10 cellular contexts compared by ENCODE assay signal in the genomic region with DNA sequence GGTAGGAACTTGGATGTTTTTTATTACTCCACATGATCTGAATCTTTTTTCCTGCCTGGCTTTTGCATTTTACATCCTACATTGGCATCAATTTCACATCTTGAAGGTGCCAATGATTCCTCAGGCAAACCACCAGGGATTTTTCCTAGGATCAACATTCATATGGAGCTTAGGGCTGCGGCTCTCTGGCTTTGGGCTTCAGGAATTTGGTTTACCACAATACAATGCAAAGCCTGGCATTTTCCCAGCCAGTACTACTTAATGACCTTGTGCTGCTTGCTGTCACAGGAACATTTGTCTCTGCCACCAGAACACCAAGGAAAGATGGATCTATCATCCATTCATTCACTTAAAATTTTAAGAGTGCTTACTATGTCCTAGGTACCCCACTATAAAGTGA.
DNase-seq lines count a peak whose midpoint lies in the region; ATAC-seq, FAIRE-seq and TF ChIP-seq lines count a peak whose summit lies in the region.
"Had no signal": no experiment of that assay in that cellular context is flagged by ENCODE, and none has a peak within 500 bp of the region (broad histone marks: within the 10 kb centered on the region; RNA-seq: fewer than 3 reads in every experiment).

No MANE protein-coding gene starts in this region.

- in situ Hi-C loops in HepG2 (cut with HindIII; ENCODE audit: extremely low pct_ligation_motif_present, low pct_unique_long_range_greater_than_20kb): no loop called here

- DNase-seq in HepG2 (ENCODE audit: low spot score): peak; percentile 53
- DNase-seq in right lobe of liver: no peak
- peak; percentile 92 for DNase-seq in glomerular visceral epithelial cell (ENCODE audit: extremely low spot score)
- no peak for DNase-seq in NCI-H69 (lab: John Stamatoyannopoulos, UW)
- DNase-seq in dermis blood vessel endothelial cell: no peak
- DNase-seq in midbrain (lab: John Stamatoyannopoulos, UW): no peak
- DNase-seq: retina had no signal

- TF ChIP-seq RAD21 in HepG2 (CRISPR knock-in tag; IDR thresholded peaks at IDR 0.05): no peak

- POLR2A ChIA-PET in HepG2 (lab: Yijun Ruan, JAX): no interaction called here

- H3K79me2 ChIP-seq in HepG2 (ENCODE audit: insufficient read depth, low read length): no peaks in the 10 kb centered on the region

- no peaks in the 10 kb centered on the region for H3K27me3 ChIP-seq in HepG2 (ENCODE audit: control insufficient read depth in 1 of 2, insufficient read depth in 2 of 2, low read length in 2 of 2)
- no peaks in the 10 kb centered on the region for H3K27me3 ChIP-seq in right lobe of liver

- TF ChIP-seq POLR2A in HepG2 (IDR thresholded peaks at IDR 0.05; ENCODE audit: insufficient read depth in 1 of 2, low read depth in 2 of 2, low read length in 2 of 2) (no peak), right lobe of liver (IDR thresholded peaks at IDR 0.05) (no peak)

- no peaks in the 10 kb centered on the region for H4K20me1 ChIP-seq in HepG2 (ENCODE audit: insufficient read depth, low read length)

- no peak overlapping the region for H3K9ac ChIP-seq in HepG2 (ENCODE audit: insufficient read depth, low read depth, low read length)

- peaks cover 23% of the 10 kb centered on the region for H3K4me1 ChIP-seq in HepG2 (ENCODE audit: insufficient read depth, low read length)
- no peaks in the 10 kb centered on the region for H3K4me1 ChIP-seq in right lobe of liver

- intact Hi-C loops in HepG2 (cut with micrococcal nuclease; ENCODE audit: unreplicated experiment): no loop called here
- intact Hi-C loops in right lobe of liver (cut with DNase I): no loop called here

- BruUV-seq in HepG2 (replicated peaks; lab: Mats Ljungman, UMichigan): no TSS peak

- H3K36me3 ChIP-seq in HepG2 (replicated peaks in 1 of 2; ENCODE audit: control insufficient read depth in 1 of 2, insufficient read depth in 2 of 2, low read length in 2 of 2): no peaks in the 10 kb centered on the region
- no peaks in the 10 kb centered on the region for H3K36me3 ChIP-seq in right lobe of liver

- TF ChIP-seq EP300 in HepG2 (IDR thresholded peaks at IDR 0.05; ENCODE audit: low read depth in 2 of 2, low read length in 2 of 2) (no peak), HepG2 (CRISPR knock-in tag; IDR thresholded peaks at IDR 0.05; ENCODE audit: borderline replicate concordance) (no peak)

- no peak overlapping the region for H3K4me2 ChIP-seq in HepG2 (ENCODE audit: low read depth, low read length)

- WGBS in HepG2 (ENCODE audit: low lambda C conversion rate): 93% methylated on average over 1 of the region's 1 CpG
- 67% methylated on average over 1 of the region's 1 CpG for WGBS in right lobe of liver (ENCODE audit: insufficient coverage, low coverage, low lambda C conversion rate, missing lambda C conversion rate)

- H3K9me3 ChIP-seq in HepG2 (ENCODE audit: low read length) (no peaks in the 10 kb centered on the region), right lobe of liver (no peaks in the 10 kb centered on the region)

- FAIRE-seq in HepG2 (lab: Jason Lieb, UNC): no peak

- ATAC-seq in HepG2: no peak
- ATAC-seq in right lobe of liver: no peak
- peak; percentile 88 for ATAC-seq in SK-N-SH treated with all-trans-retinoic acid at 6 μM for 48 hours
- ATAC-seq in HG03280 (IDR thresholded peaks at IDR 0.05; ENCODE audit: unreplicated experiment): no peak

- H3K4me3 ChIP-seq in HepG2 (replicated peaks in 1 of 3; ENCODE audit: insufficient read depth in 1 of 3, low read depth in 2 of 3, low read length in 3 of 3): no peak overlapping the region
- no peak overlapping the region for H3K4me3 ChIP-seq in right lobe of liver
- H3K4me3 ChIP-seq: lung had no signal

- TF ChIP-seq CTCF in HepG2 (CRISPR knock-in tag; IDR thresholded peaks at IDR 0.05) (no peak), right lobe of liver (IDR thresholded peaks at IDR 0.05) (no peak)

- CTCF ChIA-PET in HepG2 (lab: Yijun Ruan, JAX; ENCODE audit: low intra/inter-chr PET ratio, low total read pairs): no interaction called here

- H2AFZ ChIP-seq in HepG2 (ENCODE audit: low read length): no peak overlapping the region

- H3K27ac ChIP-seq in HepG2 (ENCODE audit: extremely low read length, insufficient read depth, low read length): no peak overlapping the region
- H3K27ac ChIP-seq in right lobe of liver: no peak overlapping the region

TF ChIP-seq in HepG2, 621 proteins besides CTCF, POLR2A, EP300 and RAD21 (continues in another document):
- no peak for TF ChIP-seq TEAD3 (CRISPR knock-in tag; optimal IDR thresholded peaks at IDR 0.05; ENCODE audit: borderline replicate concordance)
- TF ChIP-seq SNAPC2 (CRISPR knock-in tag; IDR thresholded peaks at IDR 0.05): no peak
- no peak for TF ChIP-seq ZNF530 (CRISPR knock-in tag; IDR thresholded peaks at IDR 0.05; ENCODE audit: low read depth)
- no peak for TF ChIP-seq ZFYVE20 (CRISPR knock-in tag; IDR thresholded peaks at IDR 0.05; ENCODE audit: borderline replicate concordance, low read depth)
- no peak for TF ChIP-seq ZNF510 (CRISPR knock-in tag; IDR thresholded peaks at IDR 0.05; ENCODE audit: low read depth)
- TF ChIP-seq BRD4 (CRISPR knock-in tag; IDR thresholded peaks at IDR 0.05): no peak
- TF ChIP-seq, protein P1, sequence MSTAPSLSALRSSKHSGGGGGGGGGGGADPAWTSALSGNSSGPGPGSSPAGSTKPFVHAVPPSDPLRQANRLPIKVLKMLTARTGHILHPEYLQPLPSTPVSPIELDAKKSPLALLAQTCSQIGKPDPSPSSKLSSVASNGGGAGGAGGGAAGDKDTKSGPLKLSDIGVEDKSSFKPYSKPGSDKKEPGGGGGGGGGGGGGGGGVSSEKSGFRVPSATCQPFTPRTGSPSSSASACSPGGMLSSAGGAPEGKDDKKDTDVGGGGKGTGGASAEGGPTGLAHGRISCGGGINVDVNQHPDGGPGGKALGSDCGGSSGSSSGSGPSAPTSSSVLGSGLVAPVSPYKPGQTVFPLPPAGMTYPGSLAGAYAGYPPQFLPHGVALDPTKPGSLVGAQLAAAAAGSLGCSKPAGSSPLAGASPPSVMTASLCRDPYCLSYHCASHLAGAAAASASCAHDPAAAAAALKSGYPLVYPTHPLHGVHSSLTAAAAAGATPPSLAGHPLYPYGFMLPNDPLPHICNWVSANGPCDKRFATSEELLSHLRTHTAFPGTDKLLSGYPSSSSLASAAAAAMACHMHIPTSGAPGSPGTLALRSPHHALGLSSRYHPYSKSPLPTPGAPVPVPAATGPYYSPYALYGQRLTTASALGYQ (CRISPR knock-in tag; IDR thresholded peaks at IDR 0.05): no peak
- no peak for TF ChIP-seq MAFF (IDR thresholded peaks at IDR 0.05; ENCODE audit: low read depth, low read length)
- no peak for TF ChIP-seq SRSF1 (optimal IDR thresholded peaks at IDR 0.05; ENCODE audit: low read depth, low read length)

TF ChIP-seq in SK-N-SH treated with all-trans-retinoic acid at 6 μM for 48 hours, 23 proteins besides CTCF, POLR2A, EP300 and RAD21 (continues in another document):
- TF ChIP-seq TCF4 (CRISPR knock-in tag; IDR thresholded peaks at IDR 0.05; ENCODE audit: borderline replicate concordance): no peak
- no peak for TF ChIP-seq ZFP30 (CRISPR knock-in tag; IDR thresholded peaks at IDR 0.05)
- no peak for TF ChIP-seq ZC3H10 (CRISPR knock-in tag; IDR thresholded peaks at IDR 0.05)
- TF ChIP-seq PPARA (CRISPR knock-in tag; IDR thresholded peaks at IDR 0.05; ENCODE audit: borderline replicate concordance): no peak
- no peak for TF ChIP-seq ARNTL (CRISPR knock-in tag; IDR thresholded peaks at IDR 0.05; ENCODE audit: borderline replicate concordance, low read depth)
- no peak for TF ChIP-seq OSR1 (CRISPR knock-in tag; IDR thresholded peaks at IDR 0.05)
- TF ChIP-seq, protein P2, sequence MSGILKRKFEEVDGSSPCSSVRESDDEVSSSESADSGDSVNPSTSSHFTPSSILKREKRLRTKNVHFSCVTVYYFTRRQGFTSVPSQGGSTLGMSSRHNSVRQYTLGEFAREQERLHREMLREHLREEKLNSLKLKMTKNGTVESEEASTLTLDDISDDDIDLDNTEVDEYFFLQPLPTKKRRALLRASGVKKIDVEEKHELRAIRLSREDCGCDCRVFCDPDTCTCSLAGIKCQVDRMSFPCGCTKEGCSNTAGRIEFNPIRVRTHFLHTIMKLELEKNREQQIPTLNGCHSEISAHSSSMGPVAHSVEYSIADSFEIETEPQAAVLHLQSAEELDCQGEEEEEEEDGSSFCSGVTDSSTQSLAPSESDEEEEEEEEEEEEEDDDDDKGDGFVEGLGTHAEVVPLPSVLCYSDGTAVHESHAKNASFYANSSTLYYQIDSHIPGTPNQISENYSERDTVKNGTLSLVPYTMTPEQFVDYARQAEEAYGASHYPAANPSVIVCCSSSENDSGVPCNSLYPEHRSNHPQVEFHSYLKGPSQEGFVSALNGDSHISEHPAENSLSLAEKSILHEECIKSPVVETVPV (CRISPR knock-in tag; IDR thresholded peaks at IDR 0.05): no peak
- TF ChIP-seq, protein P3, sequence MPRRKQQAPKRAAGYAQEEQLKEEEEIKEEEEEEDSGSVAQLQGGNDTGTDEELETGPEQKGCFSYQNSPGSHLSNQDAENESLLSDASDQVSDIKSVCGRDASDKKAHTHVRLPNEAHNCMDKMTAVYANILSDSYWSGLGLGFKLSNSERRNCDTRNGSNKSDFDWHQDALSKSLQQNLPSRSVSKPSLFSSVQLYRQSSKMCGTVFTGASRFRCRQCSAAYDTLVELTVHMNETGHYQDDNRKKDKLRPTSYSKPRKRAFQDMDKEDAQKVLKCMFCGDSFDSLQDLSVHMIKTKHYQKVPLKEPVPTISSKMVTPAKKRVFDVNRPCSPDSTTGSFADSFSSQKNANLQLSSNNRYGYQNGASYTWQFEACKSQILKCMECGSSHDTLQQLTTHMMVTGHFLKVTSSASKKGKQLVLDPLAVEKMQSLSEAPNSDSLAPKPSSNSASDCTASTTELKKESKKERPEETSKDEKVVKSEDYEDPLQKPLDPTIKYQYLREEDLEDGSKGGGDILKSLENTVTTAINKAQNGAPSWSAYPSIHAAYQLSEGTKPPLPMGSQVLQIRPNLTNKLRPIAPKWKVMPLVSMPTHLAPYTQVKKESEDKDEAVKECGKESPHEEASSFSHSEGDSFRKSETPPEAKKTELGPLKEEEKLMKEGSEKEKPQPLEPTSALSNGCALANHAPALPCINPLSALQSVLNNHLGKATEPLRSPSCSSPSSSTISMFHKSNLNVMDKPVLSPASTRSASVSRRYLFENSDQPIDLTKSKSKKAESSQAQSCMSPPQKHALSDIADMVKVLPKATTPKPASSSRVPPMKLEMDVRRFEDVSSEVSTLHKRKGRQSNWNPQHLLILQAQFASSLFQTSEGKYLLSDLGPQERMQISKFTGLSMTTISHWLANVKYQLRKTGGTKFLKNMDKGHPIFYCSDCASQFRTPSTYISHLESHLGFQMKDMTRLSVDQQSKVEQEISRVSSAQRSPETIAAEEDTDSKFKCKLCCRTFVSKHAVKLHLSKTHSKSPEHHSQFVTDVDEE (CRISPR knock-in tag; IDR thresholded peaks at IDR 0.05): no peak
- no peak for TF ChIP-seq TOX (CRISPR knock-in tag; IDR thresholded peaks at IDR 0.05; ENCODE audit: borderline replicate concordance)

Comparison
In these comparisons a context has a peak if more than half of its experiments do, and no peak if none do; other contexts are left out.
1. DNase-seq: peak in HepG2 (single experiment) and glomerular visceral epithelial cell (single experiment); none in right lobe of liver (0 of 3), NCI-H69 (single experiment), dermis blood vessel endothelial cell (single experiment) and midbrain (single experiment).